ENCODE assay signal across 8 cellular contexts in the genomic region with DNA sequence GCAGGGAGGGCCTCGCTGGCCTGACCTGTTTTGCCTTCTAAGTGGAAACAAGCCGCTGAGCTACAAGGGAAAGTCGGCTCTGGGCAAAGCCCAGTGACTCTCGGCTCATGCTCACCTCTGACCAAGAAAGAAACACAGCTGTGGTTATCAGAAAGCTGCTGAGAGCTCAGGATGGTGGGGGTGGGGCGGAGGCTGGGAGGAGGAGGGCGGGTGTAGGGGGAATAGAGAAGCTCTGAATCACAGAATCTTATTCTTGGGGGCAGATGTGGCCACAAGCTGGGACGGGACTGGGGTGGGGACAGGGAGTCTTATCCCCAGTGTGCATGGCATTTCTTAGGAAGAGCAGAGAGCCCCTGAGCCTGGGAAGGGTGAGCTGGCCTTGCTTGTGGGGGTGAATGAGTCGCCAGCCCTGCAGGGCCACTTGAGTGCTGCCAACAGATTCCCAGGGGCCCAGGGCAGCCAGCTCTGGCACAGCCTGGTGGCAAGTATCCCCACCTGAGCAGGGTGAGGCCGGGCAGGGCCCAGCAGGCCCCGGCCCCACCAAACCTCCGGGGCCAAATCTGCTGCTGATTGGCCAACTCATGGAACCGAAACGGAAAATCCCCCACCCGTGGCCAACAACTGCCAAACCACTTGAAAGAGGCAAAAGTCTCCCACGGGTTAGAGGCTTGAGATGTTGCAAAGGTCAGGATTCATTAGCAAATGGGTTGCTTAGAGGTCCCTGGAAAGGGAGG.
A peak's percentile ranks its signal among the peaks of the same experiment; 100 is the strongest.
DNase-seq lines count a peak whose midpoint lies in the region; ATAC-seq and TF ChIP-seq lines count a peak whose summit lies in the region.

No MANE protein-coding gene starts in this region.

- H3K9me2 ChIP-seq in OCI-LY7 (ENCODE audit: insufficient read depth, low read length), result no peaks in the 10 kb centered on the region

- no peaks in the 10 kb centered on the region for H3K36me3 ChIP-seq in OCI-LY7 (ENCODE audit: insufficient read depth, low read length)

- ATAC-seq in GM18861 (IDR thresholded peaks at IDR 0.05; ENCODE audit: unreplicated experiment) (peak; percentile 44), HG02870 (IDR thresholded peaks at IDR 0.05; ENCODE audit: unreplicated experiment) (peak; percentile 60)

- intact Hi-C loops in OCI-LY7 (cut with micrococcal nuclease; ENCODE audit: unreplicated experiment), result loop anchor here (1.0 to 5.0 kb wide), 2 partner anchors 13 to 121 kb away; a partner anchor contains a TSS

- DNase-seq in OCI-LY7 (ENCODE audit: low spot score) (peak; percentile 90), hepatic stellate cell (ENCODE audit: low spot score) (peak; percentile 96), CD1c-positive myeloid dendritic cell (ENCODE audit: extremely low spot score) (no peak), SIG-M5 (lab: John Stamatoyannopoulos, UW) (no peak)
- DNase-seq in activated naive CD4-positive, alpha-beta T cell treated with anti-CD3 and anti-CD28 coated beads, Interleukin-2, amount 10 ng/mL, durations not matched to agents 7 days and 5 days, result peak; percentile 63
- peak; percentile 67 to 77 for DNase-seq in stimulated activated CD4-positive, alpha-beta T cell treated with anti-CD3 and anti-CD28 coated beads, Interleukin-15, amount 100 ng/mL, for 48 hours (ENCODE audit: low read depth in 2 of 2)

- H3K27me3 Mint-ChIP-seq in activated naive CD4-positive, alpha-beta T cell treated with anti-CD3 and anti-CD28 coated beads, Interleukin-2, amount 10 ng/mL, durations not matched to agents 7 days and 5 days, result peaks cover 54% of the 10 kb centered on the region

- CTCF ChIA-PET in OCI-LY7 (lab: Charles Lee; ENCODE audit: unreplicated experiment), result interaction anchor here (0.5 to 1.3 kb wide), 7 partner anchors 8 to 408 kb away, joined by 3 to 12 read pairs (median 7); no protein-coding TSS in a partner anchor
- CTCF ChIA-PET in activated naive CD4-positive, alpha-beta T cell treated with anti-CD3 and anti-CD28 coated beads, Interleukin-2, amount 10 ng/mL, durations not matched to agents 7 days and 5 days (lab: Charles Lee), result interaction anchor here (0.5 to 1.4 kb wide), 4 partner anchors 8 to 179 kb away, joined by 3 to 5 read pairs (median 3); a partner anchor contains a TSS

- H3K9me3 ChIP-seq in OCI-LY7 (ENCODE audit: low read length), result no peaks in the 10 kb centered on the region

- no peak overlapping the region for H3K27ac Mint-ChIP-seq in activated naive CD4-positive, alpha-beta T cell treated with anti-CD3 and anti-CD28 coated beads, Interleukin-2, amount 10 ng/mL, durations not matched to agents 7 days and 5 days

- H4K20me1 ChIP-seq in OCI-LY7 (ENCODE audit: insufficient read depth, low read length), result no peaks in the 10 kb centered on the region

- peaks cover 49% of the 10 kb centered on the region for H3K4me1 Mint-ChIP-seq in activated naive CD4-positive, alpha-beta T cell treated with anti-CD3 and anti-CD28 coated beads, Interleukin-2, amount 10 ng/mL, durations not matched to agents 7 days and 5 days

- POLR2A ChIA-PET in OCI-LY7 (lab: Charles Lee), result interaction anchor here (0.6 to 2.7 kb wide), 8 partner anchors 9 to 434 kb away, joined by 3 to 24 read pairs (median 4); no protein-coding TSS in a partner anchor

- peaks cover 3% of the 10 kb centered on the region for H3K9me3 Mint-ChIP-seq in activated naive CD4-positive, alpha-beta T cell treated with anti-CD3 and anti-CD28 coated beads, Interleukin-2, amount 10 ng/mL, durations not matched to agents 7 days and 5 days

- no TSS peak for BruUV-seq in OCI-LY7 (replicated peaks; lab: Mats Ljungman, UMichigan)

- H3K4me3 Mint-ChIP-seq in activated naive CD4-positive, alpha-beta T cell treated with anti-CD3 and anti-CD28 coated beads, Interleukin-2, amount 10 ng/mL, durations not matched to agents 7 days and 5 days, result no peak overlapping the region

- no peaks in the 10 kb centered on the region for H3K79me2 ChIP-seq in OCI-LY7 (ENCODE audit: insufficient read depth, low read depth, low read length)

- H3K4me3 ChIP-seq in OCI-LY7 (ENCODE audit: low read depth, low read length, poor library complexity, severe bottlenecking), result peak overlapping the region; percentile 57

- no peak for TF ChIP-seq CTCF in OCI-LY7 (conservative IDR thresholded peaks at IDR 0.05; ENCODE audit: low read length)

- peak overlapping the region; percentile 91 for H3K27ac ChIP-seq in OCI-LY7 (ENCODE audit: low read depth, low read length, poor library complexity, severe bottlenecking)

- H3K4me2 ChIP-seq in OCI-LY7 (ENCODE audit: low read length), result peak overlapping the region; percentile 85

- peaks cover 80% of the 10 kb centered on the region for H3K4me1 ChIP-seq in OCI-LY7 (ENCODE audit: insufficient read depth, low read length, poor library complexity, severe bottlenecking)

- no peak overlapping the region; the same call in 1 of the 2 replicates for H2AFZ ChIP-seq in OCI-LY7 (ENCODE audit: low read length)

- peaks cover 3% of the 10 kb centered on the region for H3K36me3 Mint-ChIP-seq in activated naive CD4-positive, alpha-beta T cell treated with anti-CD3 and anti-CD28 coated beads, Interleukin-2, amount 10 ng/mL, durations not matched to agents 7 days and 5 days

Comparison
In these comparisons a context has a peak if more than half of its experiments do, and no peak if none do; other contexts are left out.
1. DNase-seq: peak in OCI-LY7 (single experiment), activated naive CD4-positive, alpha-beta T cell treated with anti-CD3 and anti-CD28 coated beads, Interleukin-2, amount 10 ng/mL, durations not matched to agents 7 days and 5 days (single experiment), hepatic stellate cell (single experiment) and stimulated activated CD4-positive, alpha-beta T cell treated with anti-CD3 and anti-CD28 coated beads, Interleukin-15, amount 100 ng/mL, for 48 hours (2 of 2); none in CD1c-positive myeloid dendritic cell (single experiment) and SIG-M5 (single experiment).